Comparison of ENCODE assay signal across 12 cellular contexts in genomic region chr17:78159575-78160158, GRCh38. TPM values are rescaled to one million over a fixed set of nuclear protein-coding genes. Genes with fewer than 3 reads are reported as not detected.
DNase-seq lines count a peak whose midpoint lies in the region; ATAC-seq, FAIRE-seq and TF ChIP-seq lines count a peak whose summit lies in the region.
"Had no signal": no experiment of that assay in that cellular context is flagged by ENCODE, and none has a peak within 500 bp of the region (broad histone marks: within the 10 kb centered on the region; RNA-seq: fewer than 3 reads in every experiment).

No MANE protein-coding gene starts in this region.

- H3K9me3 Mint-ChIP-seq in activated CD4-positive, alpha-beta T cell treated with anti-CD3 and anti-CD28 coated beads for 36 hours (ENCODE audit: low read depth): no peaks in the 10 kb centered on the region
- no peaks in the 10 kb centered on the region for H3K9me3 Mint-ChIP-seq in Calu3 (ENCODE audit: low read depth, unreplicated experiment)
- H3K9me3 Mint-ChIP-seq: nephron had no signal

- no peaks in the 10 kb centered on the region for H3K36me3 Mint-ChIP-seq in activated CD4-positive, alpha-beta T cell treated with anti-CD3 and anti-CD28 coated beads for 36 hours (ENCODE audit: low read depth)
- H3K36me3 Mint-ChIP-seq in Calu3 (ENCODE audit: insufficient read depth, unreplicated experiment): peaks cover 15% of the 10 kb centered on the region

- H3K27ac Mint-ChIP-seq in activated CD4-positive, alpha-beta T cell treated with anti-CD3 and anti-CD28 coated beads for 36 hours: peak overlapping the region; percentile 61
- H3K27ac Mint-ChIP-seq in Calu3 (ENCODE audit: unreplicated experiment): no peak overlapping the region

- intact Hi-C loops in activated CD4-positive, alpha-beta T cell treated with anti-CD3 and anti-CD28 coated beads for 36 hours (cut with DNase I, micrococcal nuclease): no loop called here
- intact Hi-C loops in Calu3 (cut with micrococcal nuclease; ENCODE audit: unreplicated experiment): no loop called here

- H3K36me3 ChIP-seq in adipocyte (ENCODE audit: control insufficient read depth, insufficient read depth, low read length, severe bottlenecking) (no peaks in the 10 kb centered on the region), small intestine (ENCODE audit: control insufficient read depth in 2 of 2, insufficient read depth in 2 of 2, low read length in 2 of 2) (no peaks in the 10 kb centered on the region)

- peaks cover 10% of the 10 kb centered on the region for H3K4me1 Mint-ChIP-seq in activated CD4-positive, alpha-beta T cell treated with anti-CD3 and anti-CD28 coated beads for 36 hours
- no peaks in the 10 kb centered on the region for H3K4me1 Mint-ChIP-seq in Calu3 (ENCODE audit: low read depth, unreplicated experiment)
- H3K4me1 Mint-ChIP-seq: nephron had no signal

- H3K4me3 ChIP-seq in adipocyte (ENCODE audit: low read length) (no peak overlapping the region), small intestine (ENCODE audit: low read depth in 1 of 2, low read length in 2 of 2) (no peak overlapping the region)

- H3K9me3 ChIP-seq in adipocyte (ENCODE audit: control insufficient read depth, low read length) (no peaks in the 10 kb centered on the region), small intestine (ENCODE audit: control insufficient read depth, low read depth) (no peaks in the 10 kb centered on the region)

- no TSS peak for BruUV-seq in Calu3 (replicated peaks; lab: Mats Ljungman, UMichigan)

- peak; percentile 54 for DNase-seq in activated CD4-positive, alpha-beta T cell treated with anti-CD3 and anti-CD28 coated beads for 36 hours
- DNase-seq in activated CD4-positive, alpha-beta T cell treated with anti-CD3 and anti-CD28 coated beads for 1 hour: no peak
- DNase-seq in adipocyte (ENCODE audit: low read depth): peak; percentile 8
- peak; percentile 78 for DNase-seq in small intestine
- no peak for DNase-seq in Calu3
- DNase-seq: SW 1271 had no signal

- 15 to 45% (median 28%) methylated on average over 10 of the region's 10 CpGs for WGBS in small intestine, 3 donors

- peak overlapping the region; percentile 27 for H3K9ac ChIP-seq in adipocyte (ENCODE audit: low read length)

- peak overlapping the region in 1 of 2 donors; percentile 54 for H3K27ac ChIP-seq in small intestine (ENCODE audit: low read depth in 1 of 2, low read length in 1 of 2)

- no peak overlapping the region for H3K4me3 Mint-ChIP-seq in activated CD4-positive, alpha-beta T cell treated with anti-CD3 and anti-CD28 coated beads for 36 hours
- no peak overlapping the region for H3K4me3 Mint-ChIP-seq in Calu3 (ENCODE audit: low read depth, unreplicated experiment)
- H3K4me3 Mint-ChIP-seq: nephron had no signal

- no peak for FAIRE-seq in small intestine (lab: Jason Lieb, UNC)

- CTCF ChIA-PET in activated CD4-positive, alpha-beta T cell treated with anti-CD3 and anti-CD28 coated beads for 36 hours (lab: Charles Lee): interaction anchor here (0.6 kb wide), 1 partner anchor 17 kb away, joined by 3 read pairs; no protein-coding TSS in a partner anchor
- CTCF ChIA-PET in Calu3 (lab: Charles Lee): no interaction called here

- POLR2A ChIA-PET in activated CD4-positive, alpha-beta T cell treated with anti-CD3 and anti-CD28 coated beads for 36 hours (lab: Charles Lee): interaction anchor here (0.6 kb wide), 1 partner anchor 19 kb away, joined by 3 read pairs; no protein-coding TSS in a partner anchor

- H3K27me3 ChIP-seq in adipocyte (replicated peaks; ENCODE audit: control insufficient read depth, insufficient read depth, low read length) (no peaks in the 10 kb centered on the region), small intestine (ENCODE audit: control insufficient read depth in 2 of 2, insufficient read depth in 2 of 2, low read length in 2 of 2) (no peaks in the 10 kb centered on the region)

- peaks cover 10% of the 10 kb centered on the region for H3K4me1 ChIP-seq in adipocyte (ENCODE audit: control insufficient read depth, insufficient read depth, low read length)
- no peaks in the 10 kb centered on the region for H3K4me1 ChIP-seq in small intestine (ENCODE audit: control insufficient read depth in 2 of 2, insufficient read depth in 1 of 2, low read depth in 1 of 2, low read length in 1 of 2)

- TF ChIP-seq CTCF in Calu3 (IDR thresholded peaks at IDR 0.05; ENCODE audit: unreplicated experiment): no peak

- peak; percentile 79 for ATAC-seq in activated CD4-positive, alpha-beta T cell treated with anti-CD3 and anti-CD28 coated beads for 36 hours
- ATAC-seq in HG03460 (IDR thresholded peaks at IDR 0.05; ENCODE audit: unreplicated experiment): peak; percentile 41
- ATAC-seq in HG03469 (IDR thresholded peaks at IDR 0.05; ENCODE audit: unreplicated experiment): no peak
- ATAC-seq in HG03432 (IDR thresholded peaks at IDR 0.05; ENCODE audit: unreplicated experiment): no peak

- H3K27me3 Mint-ChIP-seq in activated CD4-positive, alpha-beta T cell treated with anti-CD3 and anti-CD28 coated beads for 36 hours: no peaks in the 10 kb centered on the region
- no peaks in the 10 kb centered on the region for H3K27me3 Mint-ChIP-seq in Calu3 (ENCODE audit: unreplicated experiment)

RNA-seq across cellular contexts. Expression of gene SYNGR2, which starts 8.7 kb away (rescaled TPM):
- 10 to 100 TPM; 79.1 to 89.2 TPM for total RNA-seq in activated CD4-positive, alpha-beta T cell treated with anti-CD3 and anti-CD28 coated beads for 36 hours
- polyA plus RNA-seq in small intestine: 100 to 1,000 TPM in 1 of 3 donors, 10 to 100 TPM in 2; 46.5 to 187 (median 73.0) TPM
- 204 and 229 TPM in 2 replicates for total RNA-seq in Calu3 (2022)

RNA-seq across cellular contexts. Expression of gene C17orf99, which starts 13.5 kb away (rescaled TPM):
- not detected for total RNA-seq in activated CD4-positive, alpha-beta T cell treated with anti-CD3 and anti-CD28 coated beads for 36 hours
- polyA plus RNA-seq in small intestine: under 1 TPM in 1 of 3 donors, not detected in 2; 0.19 TPM
- total RNA-seq in Calu3 (2022): not detected in 2 replicates
- total RNA-seq: A673 had no signal
- polyA plus RNA-seq: adipose tissue had no signal

RNA-seq across cellular contexts. Expression of gene TK1, which starts 27.2 kb away (rescaled TPM):
- total RNA-seq in activated CD4-positive, alpha-beta T cell treated with anti-CD3 and anti-CD28 coated beads for 36 hours: 100 to 1,000 TPM; 157 to 195 TPM
- 10 to 100 TPM in 2 of 3 donors, 1 to 10 TPM in 1; 6.9 to 60.6 (median 11.6) TPM for polyA plus RNA-seq in small intestine
- 89.7 and 95.3 TPM in 2 replicates for total RNA-seq in Calu3 (2022)

RNA-seq across cellular contexts. Expression of gene AFMID, which starts 27.5 kb away (rescaled TPM):
- 10 to 100 TPM; 26.3 to 26.7 TPM for total RNA-seq in activated CD4-positive, alpha-beta T cell treated with anti-CD3 and anti-CD28 coated beads for 36 hours
- 10 to 100 TPM; 24.0 to 45.2 (median 32.2) TPM for polyA plus RNA-seq in small intestine
- total RNA-seq in Calu3 (2022): 28.5 and 30.8 TPM in 2 replicates

RNA-seq across cellular contexts. Expression of gene TMC8, which starts 29.1 kb away (rescaled TPM):
- 100 to 1,000 TPM; 123 to 139 TPM for total RNA-seq in activated CD4-positive, alpha-beta T cell treated with anti-CD3 and anti-CD28 coated beads for 36 hours
- polyA plus RNA-seq in small intestine: 1 to 10 TPM; 1.3 to 5.7 (median 4.1) TPM
- 1.1 and 2.1 TPM in 2 replicates for total RNA-seq in Calu3 (2022)

Comparison
In these comparisons a context has a peak if more than half of its experiments do, and no peak if none do; other contexts are left out.
1. DNase-seq: peak in activated CD4-positive, alpha-beta T cell treated with anti-CD3 and anti-CD28 coated beads for 36 hours (single experiment), adipocyte (single experiment) and small intestine (single experiment); none in activated CD4-positive, alpha-beta T cell treated with anti-CD3 and anti-CD28 coated beads for 1 hour (single experiment) and Calu3 (single experiment).
2. ATAC-seq: peak in activated CD4-positive, alpha-beta T cell treated with anti-CD3 and anti-CD28 coated beads for 36 hours (single experiment) and HG03460 (single experiment); none in HG03469 (single experiment) and HG03432 (single experiment).